Comparison of ENCODE assay signal across 11 cellular contexts in the genomic region with DNA sequence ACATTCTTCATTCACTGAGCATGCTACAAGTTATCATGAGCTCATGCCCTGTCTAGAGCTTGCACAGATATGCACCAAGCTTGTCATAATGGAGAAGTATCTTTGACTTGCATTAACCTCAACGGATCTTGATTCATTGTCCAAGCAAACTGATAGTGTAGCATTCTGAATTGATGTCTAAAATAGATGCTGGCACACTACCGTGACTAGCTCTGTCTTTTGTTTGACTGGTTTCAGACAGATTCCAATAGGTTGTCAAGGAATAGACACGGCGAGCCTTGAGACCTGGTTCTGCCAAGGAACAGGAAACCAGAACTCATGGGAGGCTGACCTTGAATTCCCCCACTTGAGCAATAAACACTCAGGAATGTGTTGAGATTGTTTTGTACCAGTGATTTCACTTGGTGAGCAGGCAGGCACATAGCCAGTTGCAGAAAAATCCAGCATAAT.
A peak's percentile ranks its signal among the peaks of the same experiment; 100 is the strongest.
DNase-seq lines count a peak whose midpoint lies in the region; ATAC-seq, FAIRE-seq and TF ChIP-seq lines count a peak whose summit lies in the region.
"Had no signal": no experiment of that assay in that cellular context is flagged by ENCODE, and none has a peak within 500 bp of the region (broad histone marks: within the 10 kb centered on the region; RNA-seq: fewer than 3 reads in every experiment).

No MANE protein-coding gene starts in this region.

- no peak overlapping the region for H3K14ac ChIP-seq in neuronal stem cell (ENCODE audit: low read length)

- no peak overlapping the region for H3K4me2 ChIP-seq in neuronal stem cell (ENCODE audit: insufficient read depth, low read length, poor library complexity, severe bottlenecking)

- no peak overlapping the region for H2BK120ac ChIP-seq in neuronal stem cell (ENCODE audit: low read depth, low read length)

- H2AK5ac ChIP-seq in neuronal stem cell (ENCODE audit: low read depth, low read length): no peak overlapping the region

- H3K4ac ChIP-seq in neuronal stem cell (ENCODE audit: low read length): no peak overlapping the region

- H3K79me2 ChIP-seq in ACC112 (ENCODE audit: control insufficient read depth, insufficient read depth, low read length, unreplicated experiment): no peaks in the 10 kb centered on the region

- H3K9ac ChIP-seq in SK-N-MC (ENCODE audit: insufficient read length) (no peak overlapping the region), neuronal stem cell (ENCODE audit: low read depth, low read length, poor library complexity) (no peak overlapping the region)

- TF ChIP-seq POLR2A in GM12891 (IDR thresholded peaks at IDR 0.05; ENCODE audit: low read depth, low read length): no peak

- WGBS in neuronal stem cell (ENCODE audit: extremely low coverage in 2 of 2, insufficient read length in 2 of 2, insufficient replicate concordance in 1 of 2), 2 donors: no CpG with 5 or more reads among the region's 4 CpGs

- no peak for ATAC-seq in HG03439 (IDR thresholded peaks at IDR 0.05; ENCODE audit: unreplicated experiment)
- no peak for ATAC-seq in stimulated activated naive CD8-positive, alpha-beta T cell treated with anti-CD3 and anti-CD28 coated beads, Interleukin-15, Interleukin-2, amounts not matched to agents 100 U/mL and 50 U/mL, for 24 hours
- ATAC-seq: activated T-cell treated with anti-CD3 and anti-CD28 coated beads, Interleukin-2, amount 50 U/mL, for 4 hours had no signal

- H3K27me3 ChIP-seq in ACC112 (ENCODE audit: insufficient read depth, low read length) (no peaks in the 10 kb centered on the region), neuronal stem cell (ENCODE audit: control insufficient read depth in 3 of 3, insufficient read depth in 3 of 3, low read depth in 1 of 3, low read length in 3 of 3) (no peaks in the 10 kb centered on the region)

- H3K23ac ChIP-seq in neuronal stem cell (ENCODE audit: low read depth, low read length, poor library complexity): no peak overlapping the region

- no peak overlapping the region for H2BK12ac ChIP-seq in neuronal stem cell (ENCODE audit: low read length)

- no peak for DNase-seq in SK-N-MC (ENCODE audit: low read depth, low spot score)
- DNase-seq in fibroblast of the aortic adventitia (ENCODE audit: low read depth): peak; percentile 98
- no peak for DNase-seq in neuronal stem cell (ENCODE audit: low spot score)
- no peak for DNase-seq in GM12891 (ENCODE audit: insufficient read length, low spot score)
- DNase-seq in stimulated activated naive CD8-positive, alpha-beta T cell treated with anti-CD3 and anti-CD28 coated beads, Interleukin-15, Interleukin-2, amounts not matched to agents 100 U/mL and 50 U/mL, for 24 hours: no peak
- DNase-seq in NCI-H146 (lab: John Stamatoyannopoulos, UW): no peak
- DNase-seq: activated T-cell treated with anti-CD3 and anti-CD28 coated beads, Interleukin-2, amount 50 U/mL, for 4 hours; stimulated activated CD4-positive, alpha-beta T cell treated with anti-CD3 and anti-CD28 coated beads, Interleukin-4, amount 100 ng/mL, for 1 hour; T-helper 9 cell had no signal

- no peak overlapping the region for H3K18ac ChIP-seq in neuronal stem cell (ENCODE audit: low read length)

- H3K4me3 ChIP-seq in ACC112 (ENCODE audit: low read depth, low read length): peak overlapping the region; percentile 50; the same call in 1 of the 2 replicates
- H3K4me3 ChIP-seq in SK-N-MC: no peak overlapping the region
- H3K4me3 ChIP-seq in fibroblast of the aortic adventitia (ENCODE audit: low read depth, low read length): no peak overlapping the region
- no peak overlapping the region for H3K4me3 ChIP-seq in neuronal stem cell (ENCODE audit: low read length in 2 of 2)

- peak overlapping the region; percentile 91 for H3K27ac ChIP-seq in ACC112 (ENCODE audit: low read depth, low read length)
- H3K27ac ChIP-seq in SK-N-MC: peak overlapping the region; percentile 42; the same call in 1 of the 2 replicates
- H3K27ac ChIP-seq in neuronal stem cell (replicated peaks; ENCODE audit: low read length): no peak overlapping the region

- peak overlapping the region; percentile 90 for H2AFZ ChIP-seq in ACC112 (ENCODE audit: low read length, unreplicated experiment)
- H2AFZ ChIP-seq in neuronal stem cell (ENCODE audit: low read length): peak overlapping the region; percentile 68

- no peak overlapping the region for H4K91ac ChIP-seq in neuronal stem cell (ENCODE audit: low read depth, low read length, poor library complexity)

- no peaks in the 10 kb centered on the region for H3K36me3 ChIP-seq in ACC112 (ENCODE audit: insufficient read depth, low read length)
- H3K36me3 ChIP-seq in SK-N-MC (ENCODE audit: insufficient read depth, low read length): no peaks in the 10 kb centered on the region
- H3K36me3 ChIP-seq in neuronal stem cell (replicated peaks in 1 of 2; ENCODE audit: control insufficient read depth in 2 of 2, insufficient read depth in 2 of 2, low read length in 2 of 2): no peaks in the 10 kb centered on the region

- no peak overlapping the region for H2BK15ac ChIP-seq in neuronal stem cell (ENCODE audit: low read length)

- H3K4me1 ChIP-seq in ACC112 (ENCODE audit: control insufficient read depth, insufficient read depth, low read length, unreplicated experiment) (peaks cover 23% of the 10 kb centered on the region), neuronal stem cell (ENCODE audit: control insufficient read depth in 2 of 2, insufficient read depth in 1 of 2, low read depth in 1 of 2, low read length in 2 of 2) (peaks cover 0 to 9% of the 10 kb centered on the region in 2 donors)

- no peak for FAIRE-seq in GM12891 (lab: Jason Lieb, UNC)

- no peak for TF ChIP-seq CTCF in fibroblast of the aortic adventitia (IDR thresholded peaks at IDR 0.05; ENCODE audit: insufficient read depth, low read length)

- no peak overlapping the region for H4K8ac ChIP-seq in neuronal stem cell (ENCODE audit: low read depth, low read length)

- H3K79me1 ChIP-seq in neuronal stem cell (ENCODE audit: low read depth, low read length): no peaks in the 10 kb centered on the region

- no peak overlapping the region for H2BK5ac ChIP-seq in neuronal stem cell (ENCODE audit: low read length)

- H3K9me3 ChIP-seq in SK-N-MC (ENCODE audit: low read depth, low read length) (0 out of 2 replicates have a peak, but pooled peaks cover 3% of the 10 kb centered on the region), neuronal stem cell (replicated peaks in 1 of 2; ENCODE audit: control insufficient read depth in 2 of 2, insufficient read depth in 1 of 2, low read depth in 1 of 2, low read length in 2 of 2) (no peaks in the 10 kb centered on the region)

TF ChIP-seq in GM12891, 5 proteins besides CTCF, POLR2A, EP300 and RAD21:
- TF ChIP-seq SPI1 (IDR thresholded peaks at IDR 0.05; ENCODE audit: low read depth, low read length) (no peak), PAX5 (IDR thresholded peaks at IDR 0.05; ENCODE audit: insufficient read depth, low read length, severe bottlenecking) (no peak), TAF1 (IDR thresholded peaks at IDR 0.05; ENCODE audit: low read depth, low read length) (no peak), POLR2AphosphoS5 (IDR thresholded peaks at IDR 0.05; ENCODE audit: low read depth, low read length) (no peak), POU2F2 (IDR thresholded peaks at IDR 0.05; ENCODE audit: low read depth, low read length) (no peak)
